ENCODE assay signal across 1 cellular context in genomic region chr11:13023423-13023822, GRCh38.
TF ChIP-seq lines count a peak whose summit lies in the region.

No MANE protein-coding gene starts in this region.

TF ChIP-seq in HepG2, 621 proteins besides CTCF, POLR2A, EP300 and RAD21:
- TF ChIP-seq MTF1 (CRISPR knock-in tag; IDR thresholded peaks at IDR 0.05) (no peak), FOXJ3 (CRISPR knock-in tag; IDR thresholded peaks at IDR 0.05; ENCODE audit: borderline replicate concordance) (no peak), BCLAF1 (IDR thresholded peaks at IDR 0.05) (no peak), ZBTB7B (CRISPR knock-in tag; IDR thresholded peaks at IDR 0.05) (no peak), BRD4 (CRISPR knock-in tag; IDR thresholded peaks at IDR 0.05) (no peak), ZSCAN30 (CRISPR knock-in tag; IDR thresholded peaks at IDR 0.05) (no peak), NRL (CRISPR knock-in tag; IDR thresholded peaks at IDR 0.05; ENCODE audit: borderline replicate concordance) (no peak), ZNF597 (CRISPR knock-in tag; IDR thresholded peaks at IDR 0.05) (no peak)
